Comparison of ENCODE assay signal across 17 cellular contexts in the genomic region with DNA sequence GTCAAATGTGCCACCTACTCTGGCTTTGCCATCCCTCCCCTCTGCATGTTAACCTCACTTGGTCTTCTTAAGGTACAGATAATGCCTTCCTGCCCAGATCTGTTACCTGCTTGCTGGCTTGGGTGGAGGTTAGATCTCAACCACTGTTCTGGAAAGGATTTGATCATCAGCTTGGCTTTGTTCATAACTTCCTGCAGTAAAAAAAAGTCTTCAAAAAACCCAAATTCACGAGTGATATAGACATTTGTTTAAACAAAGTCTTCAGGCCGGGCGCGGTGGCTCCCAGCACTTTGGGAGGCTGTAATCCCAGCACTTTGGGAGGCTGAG.
DNase-seq lines count a peak whose midpoint lies in the region; ATAC-seq and TF ChIP-seq lines count a peak whose summit lies in the region.
"Had no signal": no experiment of that assay in that cellular context is flagged by ENCODE, and none has a peak within 500 bp of the region (broad histone marks: within the 10 kb centered on the region; RNA-seq: fewer than 3 reads in every experiment).

No MANE protein-coding gene starts in this region.

- TF ChIP-seq CTCF in nephron (IDR thresholded peaks at IDR 0.05; ENCODE audit: unreplicated experiment in 3 of 3) (no peak), glutamatergic neuron (IDR thresholded peaks at IDR 0.05; ENCODE audit: partially characterized antibody, unreplicated experiment) (no peak)

- peaks cover 5 to 8% of the 10 kb centered on the region in 2 donors for H3K36me3 Mint-ChIP-seq in activated naive CD4-positive, alpha-beta T cell treated with anti-CD3 and anti-CD28 coated beads, Interleukin-2, amount 50 U/mL, for 72 hours
- no peaks in the 10 kb centered on the region for H3K36me3 Mint-ChIP-seq in nephron (ENCODE audit: low read depth)
- no peaks in the 10 kb centered on the region for H3K36me3 Mint-ChIP-seq in glutamatergic neuron (ENCODE audit: unreplicated experiment)

- peak overlapping the region; percentile 94 to 96 for H3K27ac Mint-ChIP-seq in activated naive CD4-positive, alpha-beta T cell treated with anti-CD3 and anti-CD28 coated beads, Interleukin-2, amount 50 U/mL, for 72 hours
- H3K27ac Mint-ChIP-seq in nephron (peak overlapping the region; percentile 6 to 82 (median 79)), glutamatergic neuron (ENCODE audit: unreplicated experiment) (no peak overlapping the region)
- H3K27ac Mint-ChIP-seq: progenitor cell of endocrine pancreas had no signal

- H3K4me3 Mint-ChIP-seq in nephron: no peak overlapping the region
- no peak overlapping the region for H3K4me3 Mint-ChIP-seq in glutamatergic neuron (ENCODE audit: unreplicated experiment)

- DNase-seq in stimulated activated CD4-positive, alpha-beta T cell treated with anti-CD3 and anti-CD28 coated beads, Interleukin-15, amount 100 ng/mL, for 24 hours: peak; percentile 64
- DNase-seq in stimulated activated CD4-positive, alpha-beta T cell treated with anti-CD3 and anti-CD28 coated beads, Interleukin-4, amount 100 ng/mL, for 1 hour: no peak
- DNase-seq in activated naive CD4-positive, alpha-beta T cell treated with anti-CD3 and anti-CD28 coated beads, Interleukin-2, amount 50 U/mL, for 72 hours (ENCODE audit: low spot score in 2 of 2): peak; percentile 57 to 60
- DNase-seq in KG1 (lab: John Stamatoyannopoulos, UW) (no peak), glutamatergic neuron (no peak)
- DNase-seq: activated CD4-positive, CD25-positive, alpha-beta regulatory T cell; activated effector memory CD4-positive, alpha-beta T cell treated with anti-CD3 and anti-CD28 coated beads, Interleukin-2, amount 50 U/mL, for 16 hours; colonic mucosa; H7; NCI-H1694; PC-9; SJCRH30 had no signal

- peaks cover 7% of the 10 kb centered on the region for H3K27me3 Mint-ChIP-seq in nephron (ENCODE audit: low read depth)
- no peaks in the 10 kb centered on the region for H3K27me3 Mint-ChIP-seq in glutamatergic neuron (ENCODE audit: unreplicated experiment)
- H3K27me3 Mint-ChIP-seq: brain had no signal

- H3K4me1 Mint-ChIP-seq in nephron: peaks cover 41% of the 10 kb centered on the region
- H3K4me1 Mint-ChIP-seq in glutamatergic neuron (ENCODE audit: low read depth, unreplicated experiment): peaks cover 7% of the 10 kb centered on the region

- peaks cover 0 to 8% of the 10 kb centered on the region in 2 donors for H3K9me3 Mint-ChIP-seq in activated naive CD4-positive, alpha-beta T cell treated with anti-CD3 and anti-CD28 coated beads, Interleukin-2, amount 50 U/mL, for 72 hours
- H3K9me3 Mint-ChIP-seq in nephron (no peaks in the 10 kb centered on the region), glutamatergic neuron (ENCODE audit: unreplicated experiment) (peaks cover 2% of the 10 kb centered on the region)

- ATAC-seq in activated naive CD4-positive, alpha-beta T cell treated with anti-CD3 and anti-CD28 coated beads, Interleukin-2, amount 50 U/mL, for 72 hours: peak; percentile 95 to 96
- ATAC-seq in HG02571 (IDR thresholded peaks at IDR 0.05; ENCODE audit: unreplicated experiment): no peak
- ATAC-seq: HepG2 had no signal

Comparison
In these comparisons a context has a peak if more than half of its experiments do, and no peak if none do; other contexts are left out.
1. DNase-seq: peak in stimulated activated CD4-positive, alpha-beta T cell treated with anti-CD3 and anti-CD28 coated beads, Interleukin-15, amount 100 ng/mL, for 24 hours (single experiment) and activated naive CD4-positive, alpha-beta T cell treated with anti-CD3 and anti-CD28 coated beads, Interleukin-2, amount 50 U/mL, for 72 hours (2 of 2); none in stimulated activated CD4-positive, alpha-beta T cell treated with anti-CD3 and anti-CD28 coated beads, Interleukin-4, amount 100 ng/mL, for 1 hour (single experiment), KG1 (single experiment) and glutamatergic neuron (single experiment).